20 cellular contexts compared by ENCODE assay signal in the genomic region with DNA sequence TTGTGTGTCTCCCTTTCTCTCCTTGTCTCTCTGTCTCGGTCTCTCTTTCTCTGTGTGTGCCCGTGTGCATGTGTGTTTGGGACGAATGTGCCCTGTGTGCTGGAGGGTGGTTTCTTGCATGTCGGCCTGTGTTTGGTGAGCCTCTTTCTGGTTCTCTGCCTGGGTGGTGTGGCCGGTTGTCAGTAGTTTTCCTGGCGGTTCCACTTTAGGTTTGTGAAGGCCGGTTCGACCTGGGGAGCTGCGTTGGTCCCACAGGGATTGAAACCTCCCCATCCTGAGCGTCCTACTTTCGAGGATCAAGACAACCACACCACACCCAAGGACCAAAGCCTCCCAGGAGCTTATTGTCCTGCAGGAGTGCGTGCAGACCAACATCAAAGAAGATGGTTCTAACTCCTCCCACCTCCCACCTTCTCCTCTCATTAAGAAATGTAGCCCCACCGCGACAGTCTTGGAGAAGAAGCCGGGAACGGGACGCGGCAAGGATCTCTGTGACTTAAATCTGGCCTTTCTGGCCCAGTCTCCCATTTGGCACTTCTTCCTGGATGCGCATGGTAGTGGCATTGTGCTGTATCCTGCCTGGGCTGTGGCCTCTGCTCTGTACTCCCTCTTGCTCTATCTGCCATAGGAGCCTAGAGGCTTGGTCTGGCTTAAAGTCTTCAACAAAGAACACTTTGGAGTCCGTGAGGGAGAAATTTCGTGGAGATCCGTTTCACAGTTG.
"Had no signal": no experiment of that assay in that cellular context is flagged by ENCODE, and none has a peak within 500 bp of the region (broad histone marks: within the 10 kb centered on the region; RNA-seq: fewer than 3 reads in every experiment).

No MANE protein-coding gene starts in this region.

- H3K9ac ChIP-seq: KMS-11 had no signal

- H3K4me1 ChIP-seq: SJCRH30 had no signal

- H3K4me3 Mint-ChIP-seq: IgD-negative memory B cell had no signal

- DNase-seq: Kasumi-1; MM.1S; NCI-H1092 treated with DMSO at 0.1 percent for 48 hours; NCI-H1436; NCI-H187; NCI-H2081 treated with DMSO at 0.1 percent for 48 hours; NCI-H2171; NCI-H226; NCI-H446; NCI-H510A; NCI-H524 treated with DMSO at 0.1 percent for 48 hours; NCI-H69; NK-92 treated with Interleukin-12 subunit alpha and Interleukin-12 subunit beta, amount 100 ng/mL, for 24 hours; PC-3; SJCRH30 had no signal

- ATAC-seq: K562, Panc1, PC-3 had no signal

- H3K4me2 ChIP-seq: KMS-11 had no signal

- H3K4me3 ChIP-seq: K562, SJCRH30 had no signal

- H3K4me1 Mint-ChIP-seq: IgD-negative memory B cell had no signal

- H3K27me3 Mint-ChIP-seq: IgD-negative memory B cell had no signal

- H3K27me3 ChIP-seq: SJCRH30 had no signal

- H3K36me3 ChIP-seq: SJCRH30 had no signal

- H3K9me3 ChIP-seq: SJCRH30 had no signal

- H3K27ac Mint-ChIP-seq: IgD-negative memory B cell had no signal

- H3K36me3 Mint-ChIP-seq: IgD-negative memory B cell had no signal

- H3K27ac ChIP-seq: KMS-11, RWPE1, SJCRH30 had no signal
